In the genomic region with DNA sequence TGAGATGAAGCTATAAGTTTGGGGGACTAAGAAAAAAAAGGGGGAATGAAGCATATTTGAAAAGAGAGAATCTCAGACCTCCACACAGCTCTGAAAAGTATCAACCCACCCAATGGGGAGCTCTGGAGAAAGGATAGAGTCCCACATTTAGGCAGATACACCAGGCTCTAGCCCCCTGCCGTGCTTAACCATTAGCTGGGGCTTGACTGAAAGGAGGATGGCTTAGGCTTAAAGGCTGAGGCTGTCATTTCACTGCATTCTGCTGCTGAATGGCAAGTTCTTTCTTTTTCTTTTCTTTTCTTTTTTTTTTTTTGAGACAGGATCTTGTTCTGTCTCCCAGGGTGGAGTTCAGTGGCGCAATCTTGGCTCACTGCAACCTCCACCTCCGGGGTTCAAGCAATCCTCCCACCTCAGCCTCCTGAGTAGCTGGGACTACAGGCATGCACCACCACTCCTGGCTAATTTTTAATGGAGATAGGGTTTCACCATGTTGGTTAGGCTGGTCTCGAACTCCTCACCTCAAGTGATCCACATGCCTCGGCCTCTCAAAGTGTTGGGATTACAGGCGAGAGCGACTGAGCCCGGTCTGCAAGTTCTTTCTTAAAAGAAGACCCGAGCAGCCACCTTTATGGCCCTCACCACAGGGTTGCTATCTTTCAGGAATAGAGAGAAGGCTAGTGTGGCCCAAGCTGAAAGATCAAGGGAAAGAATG, we compare ENCODE assay signal across 1 cellular context.
TF ChIP-seq lines count a peak whose summit lies in the region.

No MANE protein-coding gene starts in this region.

TF ChIP-seq in GM23338, 12 proteins besides CTCF, POLR2A, EP300 and RAD21:
- TF ChIP-seq ZNF114 (CRISPR knock-in tag; IDR thresholded peaks at IDR 0.05) (no peak), CREB1 (CRISPR knock-in tag; IDR thresholded peaks at IDR 0.05; ENCODE audit: low read depth) (no peak), STAT1 (IDR thresholded peaks at IDR 0.05; ENCODE audit: unreplicated experiment) (no peak), ZNF462 (CRISPR knock-in tag; IDR thresholded peaks at IDR 0.05) (no peak), ZNF331 (CRISPR knock-in tag; IDR thresholded peaks at IDR 0.05; ENCODE audit: low read depth) (no peak), EZH2phosphoT487 (IDR thresholded peaks at IDR 0.05; ENCODE audit: unreplicated experiment) (no peak), POLR2AphosphoS5 (IDR thresholded peaks at IDR 0.05; ENCODE audit: low read depth) (no peak), NANOG (IDR thresholded peaks at IDR 0.05; ENCODE audit: borderline replicate concordance) (no peak), JUNB (IDR thresholded peaks at IDR 0.05; ENCODE audit: unreplicated experiment) (no peak), EZH2 (IDR thresholded peaks at IDR 0.05; ENCODE audit: low read depth, unreplicated experiment) (no peak)
- TF ChIP-seq, protein P1, sequence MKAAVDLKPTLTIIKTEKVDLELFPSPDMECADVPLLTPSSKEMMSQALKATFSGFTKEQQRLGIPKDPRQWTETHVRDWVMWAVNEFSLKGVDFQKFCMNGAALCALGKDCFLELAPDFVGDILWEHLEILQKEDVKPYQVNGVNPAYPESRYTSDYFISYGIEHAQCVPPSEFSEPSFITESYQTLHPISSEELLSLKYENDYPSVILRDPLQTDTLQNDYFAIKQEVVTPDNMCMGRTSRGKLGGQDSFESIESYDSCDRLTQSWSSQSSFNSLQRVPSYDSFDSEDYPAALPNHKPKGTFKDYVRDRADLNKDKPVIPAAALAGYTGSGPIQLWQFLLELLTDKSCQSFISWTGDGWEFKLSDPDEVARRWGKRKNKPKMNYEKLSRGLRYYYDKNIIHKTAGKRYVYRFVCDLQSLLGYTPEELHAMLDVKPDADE (IDR thresholded peaks at IDR 0.05), result no peak
- TF ChIP-seq, protein P2, sequence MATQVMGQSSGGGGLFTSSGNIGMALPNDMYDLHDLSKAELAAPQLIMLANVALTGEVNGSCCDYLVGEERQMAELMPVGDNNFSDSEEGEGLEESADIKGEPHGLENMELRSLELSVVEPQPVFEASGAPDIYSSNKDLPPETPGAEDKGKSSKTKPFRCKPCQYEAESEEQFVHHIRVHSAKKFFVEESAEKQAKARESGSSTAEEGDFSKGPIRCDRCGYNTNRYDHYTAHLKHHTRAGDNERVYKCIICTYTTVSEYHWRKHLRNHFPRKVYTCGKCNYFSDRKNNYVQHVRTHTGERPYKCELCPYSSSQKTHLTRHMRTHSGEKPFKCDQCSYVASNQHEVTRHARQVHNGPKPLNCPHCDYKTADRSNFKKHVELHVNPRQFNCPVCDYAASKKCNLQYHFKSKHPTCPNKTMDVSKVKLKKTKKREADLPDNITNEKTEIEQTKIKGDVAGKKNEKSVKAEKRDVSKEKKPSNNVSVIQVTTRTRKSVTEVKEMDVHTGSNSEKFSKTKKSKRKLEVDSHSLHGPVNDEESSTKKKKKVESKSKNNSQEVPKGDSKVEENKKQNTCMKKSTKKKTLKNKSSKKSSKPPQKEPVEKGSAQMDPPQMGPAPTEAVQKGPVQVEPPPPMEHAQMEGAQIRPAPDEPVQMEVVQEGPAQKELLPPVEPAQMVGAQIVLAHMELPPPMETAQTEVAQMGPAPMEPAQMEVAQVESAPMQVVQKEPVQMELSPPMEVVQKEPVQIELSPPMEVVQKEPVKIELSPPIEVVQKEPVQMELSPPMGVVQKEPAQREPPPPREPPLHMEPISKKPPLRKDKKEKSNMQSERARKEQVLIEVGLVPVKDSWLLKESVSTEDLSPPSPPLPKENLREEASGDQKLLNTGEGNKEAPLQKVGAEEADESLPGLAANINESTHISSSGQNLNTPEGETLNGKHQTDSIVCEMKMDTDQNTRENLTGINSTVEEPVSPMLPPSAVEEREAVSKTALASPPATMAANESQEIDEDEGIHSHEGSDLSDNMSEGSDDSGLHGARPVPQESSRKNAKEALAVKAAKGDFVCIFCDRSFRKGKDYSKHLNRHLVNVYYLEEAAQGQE (IDR thresholded peaks at IDR 0.05; ENCODE audit: unreplicated experiment), result no peak
